Comparison of ENCODE assay signal across 8 cellular contexts in genomic region chr2:202035089-202035940, GRCh38. TPM values are rescaled to one million over a fixed set of nuclear protein-coding genes. Genes with fewer than 3 reads are reported as not detected.
DNase-seq lines count a peak whose midpoint lies in the region; FAIRE-seq and TF ChIP-seq lines count a peak whose summit lies in the region.

No MANE protein-coding gene starts in this region.

- H3K36me3 ChIP-seq in astrocyte (ENCODE audit: insufficient read depth, low read length) = no peaks in the 10 kb centered on the region
- peaks cover 30% of the 10 kb centered on the region for H3K36me3 ChIP-seq in iPS-20b (ENCODE audit: insufficient read depth, low read depth, low read length)

- peaks cover 26% of the 10 kb centered on the region for H3K4me1 Mint-ChIP-seq in astrocyte (ENCODE audit: low read depth, unreplicated experiment)

- H3K27me3 ChIP-seq in astrocyte (ENCODE audit: insufficient read depth, low read length) (no peaks in the 10 kb centered on the region), iPS-20b (ENCODE audit: insufficient read depth, low read length) (no peaks in the 10 kb centered on the region)

- peak overlapping the region; percentile 14 for H2AFZ ChIP-seq in astrocyte (ENCODE audit: low read depth, low read length)

- H3K4me3 ChIP-seq in astrocyte (ENCODE audit: insufficient read depth, low read depth, low read length) = peak overlapping the region; percentile 77
- peak overlapping the region; percentile 87 for H3K4me3 ChIP-seq in iPS-20b (ENCODE audit: low read length)

- H3K27ac ChIP-seq in astrocyte (ENCODE audit: low read depth, low read length) (peak overlapping the region; percentile 92), iPS-20b (ENCODE audit: low read length) (no peak overlapping the region)

- H4K20me1 ChIP-seq in astrocyte (ENCODE audit: insufficient read depth, low read length) = peaks cover 45% of the 10 kb centered on the region

- H3K9me3 ChIP-seq in astrocyte (ENCODE audit: insufficient read depth, low read depth, low read length) (no peaks in the 10 kb centered on the region), iPS-20b (ENCODE audit: insufficient read depth, low read depth, low read length) (no peaks in the 10 kb centered on the region)

- no peak for FAIRE-seq in astrocyte (lab: Jason Lieb, UNC)

- H3K27ac Mint-ChIP-seq in astrocyte (ENCODE audit: unreplicated experiment) = no peak overlapping the region

- H3K9me3 Mint-ChIP-seq in astrocyte (ENCODE audit: unreplicated experiment) = no peaks in the 10 kb centered on the region

- H3K79me2 ChIP-seq in astrocyte (ENCODE audit: insufficient read depth, low read length) = peaks cover 58% of the 10 kb centered on the region

- H3K4me1 ChIP-seq in astrocyte (ENCODE audit: insufficient read depth, low read length) (peaks cover 39% of the 10 kb centered on the region), iPS-20b (ENCODE audit: insufficient read depth, low read length) (peaks cover 37% of the 10 kb centered on the region; the same call in 1 of the 2 replicates)

- DNase-seq in Ammon's horn (ENCODE audit: low spot score) = peak; percentile 61
- peak; percentile 26 for DNase-seq in LHCN-M2 (ENCODE audit: low read depth)
- DNase-seq in astrocyte (ENCODE audit: low read depth) = peak; percentile 71
- DNase-seq in stimulated activated CD4-positive, alpha-beta T cell treated with anti-CD3 and anti-CD28 coated beads, Interleukin-12 subunit alpha, Interleukin-12 subunit beta, amount 100 ng/mL, for 4 hours = peak; percentile 22
- no peak for DNase-seq in OCI-M2 (lab: John Stamatoyannopoulos, UW; ENCODE audit: unreplicated experiment)
- no peak for DNase-seq in NCI-H2029 treated with DMSO at 0.1 percent for 48 hours (lab: John Stamatoyannopoulos, UW)
- no peak for DNase-seq in DMS53 (lab: John Stamatoyannopoulos, UW)

- H3K27me3 Mint-ChIP-seq in astrocyte (ENCODE audit: low read depth, unreplicated experiment) = no peaks in the 10 kb centered on the region

- H3K36me3 Mint-ChIP-seq in astrocyte (ENCODE audit: low read depth, unreplicated experiment) = no peaks in the 10 kb centered on the region

- H3K9ac ChIP-seq in astrocyte (ENCODE audit: low read length) = peak overlapping the region; percentile 80
- peak overlapping the region; percentile 82 for H3K9ac ChIP-seq in iPS-20b (ENCODE audit: low read depth, low read length)

- H3K4me3 Mint-ChIP-seq in astrocyte (ENCODE audit: unreplicated experiment) = no peak overlapping the region

- TF ChIP-seq CTCF in astrocyte (IDR thresholded peaks at IDR 0.05; ENCODE audit: insufficient read depth, low read depth, low read length) = peak; percentile 45

- H3K4me2 ChIP-seq in astrocyte (ENCODE audit: low read length) = peak overlapping the region; percentile 86

RNA-seq across cellular contexts. Expression of gene FZD7, which starts 1.7 kb away (rescaled TPM):
- total RNA-seq in LHCN-M2 (2014; rRNA removed) (13.5 and 14.5 TPM in 2 replicates), astrocyte (61.5 and 65.9 TPM in 2 replicates)
- 12.5 TPM for polyA plus RNA-seq in LHCN-M2 (2012)

RNA-seq across cellular contexts. Expression of gene KIAA2012, which starts 37.7 kb away (rescaled TPM):
- total RNA-seq in LHCN-M2 (2014; rRNA removed) (not detected in 2 replicates), astrocyte (not detected in 2 replicates)
- polyA plus RNA-seq in LHCN-M2 (2012) = not detected

Comparison
In these comparisons a context has a peak if more than half of its experiments do, and no peak if none do; other contexts are left out.
1. DNase-seq: peak in Ammon's horn (single experiment), LHCN-M2 (single experiment), astrocyte (single experiment) and stimulated activated CD4-positive, alpha-beta T cell treated with anti-CD3 and anti-CD28 coated beads, Interleukin-12 subunit alpha, Interleukin-12 subunit beta, amount 100 ng/mL, for 4 hours (single experiment); none in OCI-M2 (single experiment), NCI-H2029 treated with DMSO at 0.1 percent for 48 hours (single experiment) and DMS53 (single experiment).